8 cellular contexts compared by ENCODE assay signal in the genomic region with DNA sequence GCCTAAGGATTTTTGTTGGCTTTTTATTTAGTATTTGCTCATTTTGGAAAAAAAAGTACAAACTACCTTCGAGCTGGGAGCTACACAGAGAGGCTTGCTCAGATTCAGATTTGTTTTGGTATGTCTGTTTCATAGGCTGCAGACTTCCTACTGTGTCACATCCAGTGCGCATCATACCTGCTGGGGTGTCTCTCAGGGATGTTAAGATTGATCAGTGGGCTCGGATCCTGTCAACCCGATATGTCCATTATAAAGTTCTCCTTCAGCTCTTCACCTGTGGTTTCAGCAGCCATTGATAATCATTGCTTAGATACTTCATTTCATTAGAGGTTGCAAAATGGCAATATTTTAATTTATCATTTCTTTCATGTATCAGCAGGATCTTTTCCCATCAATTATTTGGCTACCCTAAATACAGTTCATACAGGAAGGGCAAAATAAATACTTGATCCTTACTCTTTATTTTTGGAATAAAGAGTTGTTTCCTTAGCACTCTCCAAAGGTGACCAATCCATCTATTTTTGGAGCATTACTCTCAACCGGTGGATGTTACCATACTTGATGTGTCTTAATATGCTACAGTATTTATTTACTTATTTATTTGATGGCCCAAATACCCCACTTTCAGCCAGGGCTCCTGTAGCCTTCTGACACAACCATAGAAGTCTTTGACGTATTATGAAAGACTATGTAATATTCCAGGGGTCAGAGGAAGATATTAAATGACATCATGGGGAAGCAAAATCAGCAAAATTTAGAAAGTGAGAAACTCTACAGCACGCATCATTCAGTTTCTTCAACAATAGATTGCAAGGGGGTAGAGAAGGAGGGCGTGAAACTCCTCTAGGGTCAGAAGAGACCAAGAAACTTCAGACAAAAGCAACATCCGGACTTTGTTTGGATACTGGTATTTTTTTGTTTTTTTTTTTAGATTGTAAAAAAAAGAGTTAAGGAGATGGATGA. TPM values are rescaled to one million over a fixed set of nuclear protein-coding genes. Genes with fewer than 3 reads are reported as not detected.
DNase-seq lines count a peak whose midpoint lies in the region; ATAC-seq, FAIRE-seq and TF ChIP-seq lines count a peak whose summit lies in the region.

No MANE protein-coding gene starts in this region.

- H3K36me3 Mint-ChIP-seq in GM23338 (ENCODE audit: low read depth) (no peaks in the 10 kb centered on the region; the same call in 2 of the 3 replicates), mesothelial cell of epicardium (no peaks in the 10 kb centered on the region)
- H3K36me3 Mint-ChIP-seq in activated naive CD8-positive, alpha-beta T cell treated with anti-CD3 and anti-CD28 coated beads, Interleukin-2, amount 50 U/mL, for 24 hours (ENCODE audit: low read depth) = no peaks in the 10 kb centered on the region

- peak overlapping the region; percentile 74 for H3K4me2 ChIP-seq in GM23338

- H3K27me3 Mint-ChIP-seq in GM23338 (ENCODE audit: insufficient read depth, low read depth, poor library complexity) (peaks cover 12% of the 10 kb centered on the region), mesothelial cell of epicardium (ENCODE audit: low read depth) (peaks cover 26% of the 10 kb centered on the region)
- H3K27me3 Mint-ChIP-seq in activated naive CD8-positive, alpha-beta T cell treated with anti-CD3 and anti-CD28 coated beads, Interleukin-2, amount 50 U/mL, for 24 hours = peaks cover 3% of the 10 kb centered on the region

- ATAC-seq in GM23338 (no peak; the same call in 2 of the 3 replicates), GM18907 (IDR thresholded peaks at IDR 0.05; ENCODE audit: unreplicated experiment) (no peak)
- peak; percentile 11 for ATAC-seq in activated naive CD8-positive, alpha-beta T cell treated with anti-CD3 and anti-CD28 coated beads, Interleukin-2, amount 50 U/mL, for 24 hours

- H3K9me3 ChIP-seq in BE2C = no peaks in the 10 kb centered on the region

- H3K27ac Mint-ChIP-seq in GM23338 (no peak overlapping the region), mesothelial cell of epicardium (no peak overlapping the region)
- H3K27ac Mint-ChIP-seq in activated naive CD8-positive, alpha-beta T cell treated with anti-CD3 and anti-CD28 coated beads, Interleukin-2, amount 50 U/mL, for 24 hours = peak overlapping the region; percentile 84

- H3K36me3 ChIP-seq in BE2C (no peaks in the 10 kb centered on the region), GM23338 (ENCODE audit: insufficient read depth) (no peaks in the 10 kb centered on the region)

- no peak for TF ChIP-seq POLR2A in H54 (IDR thresholded peaks at IDR 0.05; ENCODE audit: low read depth, low read length)

- peak overlapping the region; percentile 76 for H3K4me3 ChIP-seq in BE2C (ENCODE audit: low read depth, low read length)
- H3K4me3 ChIP-seq in GM23338 = peak overlapping the region; percentile 58

- H3K79me2 ChIP-seq in GM23338 (replicated peaks; ENCODE audit: insufficient read depth) = no peaks in the 10 kb centered on the region

- H3K27ac ChIP-seq in GM23338 (ENCODE audit: low read depth) = no peak overlapping the region

- H3K9me3 Mint-ChIP-seq in GM23338 (no peaks in the 10 kb centered on the region), mesothelial cell of epicardium (no peaks in the 10 kb centered on the region)
- no peaks in the 10 kb centered on the region for H3K9me3 Mint-ChIP-seq in activated naive CD8-positive, alpha-beta T cell treated with anti-CD3 and anti-CD28 coated beads, Interleukin-2, amount 50 U/mL, for 24 hours

- H3K4me1 Mint-ChIP-seq in GM23338 = peaks cover 9% of the 10 kb centered on the region
- H3K4me1 Mint-ChIP-seq in activated naive CD8-positive, alpha-beta T cell treated with anti-CD3 and anti-CD28 coated beads, Interleukin-2, amount 50 U/mL, for 24 hours = peaks cover 14% of the 10 kb centered on the region
- peaks cover 2% of the 10 kb centered on the region for H3K4me1 Mint-ChIP-seq in mesothelial cell of epicardium

- no peak for FAIRE-seq in H54 (lab: Jason Lieb, UNC)

- no peaks in the 10 kb centered on the region for H3F3A ChIP-seq in GM23338 (replicated peaks; ENCODE audit: low read depth)

- H3K4me1 ChIP-seq in BE2C (peaks cover 24% of the 10 kb centered on the region), GM23338 (ENCODE audit: insufficient read depth) (no peaks in the 10 kb centered on the region; the same call in 1 of the 2 replicates)

- H3K27me3 ChIP-seq in BE2C (no peaks in the 10 kb centered on the region), GM23338 (ENCODE audit: insufficient read depth) (peaks cover 19% of the 10 kb centered on the region)

- DNase-seq in BE2C (no peak), GM23338 (ENCODE audit: low spot score) (no peak), mesothelial cell of epicardium (ENCODE audit: low spot score in 2 of 2, unreplicated experiment in 2 of 2) (no peak), T1000 (lab: John Stamatoyannopoulos, UW) (no peak), H54 (ENCODE audit: insufficient read length, low spot score) (no peak)
- DNase-seq in activated naive CD8-positive, alpha-beta T cell treated with anti-CD3 and anti-CD28 coated beads, Interleukin-2, amount 50 U/mL, for 24 hours = peak; percentile 6
- no peak for DNase-seq in effector CD4-positive, alpha-beta T cell

- H4K20me1 ChIP-seq in GM23338 (replicated peaks; ENCODE audit: insufficient read depth) = no peaks in the 10 kb centered on the region

- H3K9me2 ChIP-seq in GM23338 (ENCODE audit: insufficient read depth) = no peaks in the 10 kb centered on the region

- TF ChIP-seq CTCF in BE2C (IDR thresholded peaks at IDR 0.05; ENCODE audit: low read depth, low read length) = no peak
- no peak for TF ChIP-seq CTCF in GM23338 (conservative IDR thresholded peaks at IDR 0.05; ENCODE audit: low read depth in 2 of 2)
- no peak for TF ChIP-seq CTCF in mesothelial cell of epicardium (IDR thresholded peaks at IDR 0.05; ENCODE audit: unreplicated experiment)

- H3K4me3 Mint-ChIP-seq in GM23338 = peak overlapping the region; percentile 81
- H3K4me3 Mint-ChIP-seq in activated naive CD8-positive, alpha-beta T cell treated with anti-CD3 and anti-CD28 coated beads, Interleukin-2, amount 50 U/mL, for 24 hours = peak overlapping the region; percentile 80
- H3K4me3 Mint-ChIP-seq in mesothelial cell of epicardium = peak overlapping the region; percentile 76

- H2AFZ ChIP-seq in GM23338 = peak overlapping the region; percentile 96; the same call in 1 of the 2 replicates

TF ChIP-seq in GM23338, 12 proteins besides CTCF, POLR2A, EP300 and RAD21 (continues in another document):
- TF ChIP-seq NANOG (IDR thresholded peaks at IDR 0.05; ENCODE audit: borderline replicate concordance) (no peak), ZNF114 (CRISPR knock-in tag; IDR thresholded peaks at IDR 0.05) (no peak)

RNA-seq across cellular contexts. Expression of a gene that starts 55.3 kb away (rescaled TPM):
- polyA plus RNA-seq in BE2C (2012; ENCODE audit: insufficient read depth, insufficient read length, low read depth) = 256 TPM
- 630 and 687 TPM in 2 replicates for total RNA-seq in GM23338 (2014; rRNA removed; shearing (Covaris generic))
- 406 and 422 TPM in 2 replicates for polyA plus RNA-seq in GM23338 (2016; fragmentation: Nextera tagmentation; extraction: Ambion mirVana)
- total RNA-seq in mesothelial cell of epicardium = 423 to 436 TPM (median 424 TPM) in 3 replicates
